1 cellular context compared by ENCODE assay signal in genomic region chr7:133081605-133082389, GRCh38.
TF ChIP-seq lines count a peak whose summit lies in the region.

CHCHD3 (minus strand) TSS chr7:133082090; CDS start chr7:133081937, 153 bp downstream.

TF ChIP-seq in SK-N-SH, 30 proteins besides CTCF, POLR2A, EP300 and RAD21 (continued from another document):
- TF ChIP-seq MXI1 (IDR thresholded peaks at IDR 0.05; ENCODE audit: low read depth, low read length): peak; percentile 86
- TF ChIP-seq, protein P1, sequence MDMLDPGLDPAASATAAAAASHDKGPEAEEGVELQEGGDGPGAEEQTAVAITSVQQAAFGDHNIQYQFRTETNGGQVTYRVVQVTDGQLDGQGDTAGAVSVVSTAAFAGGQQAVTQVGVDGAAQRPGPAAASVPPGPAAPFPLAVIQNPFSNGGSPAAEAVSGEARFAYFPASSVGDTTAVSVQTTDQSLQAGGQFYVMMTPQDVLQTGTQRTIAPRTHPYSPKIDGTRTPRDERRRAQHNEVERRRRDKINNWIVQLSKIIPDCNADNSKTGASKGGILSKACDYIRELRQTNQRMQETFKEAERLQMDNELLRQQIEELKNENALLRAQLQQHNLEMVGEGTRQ (IDR thresholded peaks at IDR 0.05; ENCODE audit: borderline replicate concordance, low read depth, low read length): peak; percentile 76
- TF ChIP-seq NRF1 (IDR thresholded peaks at IDR 0.05; ENCODE audit: low read depth, low read length): peak; percentile 69
- 0 out of 2 replicates have a peak, but pooled peaks have one; percentile 11 for TF ChIP-seq RCOR1 (IDR thresholded peaks at IDR 0.05; ENCODE audit: low read length)
- peak; percentile 88 for TF ChIP-seq GABPA (IDR thresholded peaks at IDR 0.05; ENCODE audit: low read depth)
